15 cellular contexts compared by ENCODE assay signal in the genomic region with DNA sequence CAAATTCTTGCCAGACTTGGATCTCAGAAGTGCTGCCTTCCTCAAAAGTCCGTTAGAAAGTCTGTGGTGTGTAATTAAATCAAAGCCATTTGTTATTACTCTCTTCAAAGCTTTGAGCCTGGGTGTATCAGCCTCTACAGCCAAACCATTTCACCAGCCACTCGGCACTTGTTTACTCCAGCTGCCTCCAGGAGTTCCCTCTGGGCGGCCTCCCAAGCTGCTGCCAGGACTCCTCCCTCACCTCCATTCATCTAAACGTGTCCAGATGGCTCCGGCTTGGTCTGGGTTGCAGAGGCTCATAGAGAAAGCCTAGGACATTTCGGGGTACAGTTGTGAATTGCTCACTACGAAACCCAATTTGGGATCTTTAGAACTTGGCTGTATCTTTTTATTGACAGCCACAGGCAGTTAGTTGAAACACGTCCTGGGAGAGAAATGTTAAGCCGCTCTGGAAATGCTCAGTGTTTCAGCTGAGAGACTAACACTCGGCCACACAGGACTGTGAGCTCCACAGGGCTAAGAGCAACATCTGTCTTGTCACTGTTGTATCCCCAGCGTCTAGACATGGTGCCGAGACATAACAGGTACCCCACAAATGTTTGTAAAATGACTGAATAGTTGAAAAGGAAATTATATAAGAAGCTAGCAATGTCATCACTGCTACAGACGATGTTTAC.
DNase-seq lines count a peak whose midpoint lies in the region; ATAC-seq and TF ChIP-seq lines count a peak whose summit lies in the region.
"Had no signal": no experiment of that assay in that cellular context is flagged by ENCODE, and none has a peak within 500 bp of the region (broad histone marks: within the 10 kb centered on the region; RNA-seq: fewer than 3 reads in every experiment).

No MANE protein-coding gene starts in this region.

- ATAC-seq in HG03378 (IDR thresholded peaks at IDR 0.05; ENCODE audit: unreplicated experiment), result no peak
- ATAC-seq: T-helper 17 cell had no signal

- peak overlapping the region; percentile 14 for H3K27ac ChIP-seq in rectal smooth muscle tissue (ENCODE audit: low read depth, low read length)
- H3K27ac ChIP-seq: suprapubic skin had no signal

- DNase-seq in ELF-1 (ENCODE audit: low read depth, low spot score), result peak; percentile 41
- DNase-seq in NCI-H2029 treated with DMSO at 0.1 percent for 48 hours (lab: John Stamatoyannopoulos, UW), result peak; percentile 40
- DNase-seq in foreskin fibroblast, result peak; percentile 47 to 78
- no peak for DNase-seq in DMS53 (lab: John Stamatoyannopoulos, UW)
- DNase-seq in activated CD4-positive, alpha-beta T cell treated with anti-CD3 and anti-CD28 coated beads, Interleukin-2, amount 50 U/mL, for 1 hour, result no peak
- DNase-seq: activated CD4-positive, alpha-beta T cell treated with anti-CD3 and anti-CD28 coated beads, Interleukin-2, amount 50 U/mL, for 48 hours; activated gamma-delta T cell treated with Interleukin-2 at 50 U/mL for 16 hours; Caco-2; caudate nucleus; GOT3; NCI-H1048; T-helper 17 cell had no signal

- no peaks in the 10 kb centered on the region for H3K27me3 ChIP-seq in rectal smooth muscle tissue (ENCODE audit: control insufficient read depth, insufficient read depth, low read length)
- H3K27me3 ChIP-seq: suprapubic skin had no signal

- H3K4me1 ChIP-seq in rectal smooth muscle tissue (ENCODE audit: control insufficient read depth, insufficient read depth, low read length), result peaks cover 2% of the 10 kb centered on the region
- H3K4me1 ChIP-seq: Caco-2 had no signal

- TF ChIP-seq CTCF in foreskin fibroblast (IDR thresholded peaks at IDR 0.05; ENCODE audit: low read depth, low read length), result no peak

- H3K4me3 ChIP-seq in foreskin fibroblast (ENCODE audit: low read depth in 1 of 2, low read length in 2 of 2), result no peak overlapping the region
- no peak overlapping the region for H3K4me3 ChIP-seq in rectal smooth muscle tissue (ENCODE audit: low read length)
- H3K4me3 ChIP-seq: suprapubic skin had no signal

- H3K9ac ChIP-seq in rectal smooth muscle tissue (ENCODE audit: low read length), result no peak overlapping the region

- H3K36me3 ChIP-seq in rectal smooth muscle tissue (ENCODE audit: control insufficient read depth, insufficient read depth, low read length), result no peaks in the 10 kb centered on the region
- H3K36me3 ChIP-seq: suprapubic skin had no signal

Comparison
In these comparisons a context has a peak if more than half of its experiments do, and no peak if none do; other contexts are left out.
1. DNase-seq: peak in ELF-1 (single experiment), NCI-H2029 treated with DMSO at 0.1 percent for 48 hours (single experiment) and foreskin fibroblast (2 of 2); none in DMS53 (single experiment) and activated CD4-positive, alpha-beta T cell treated with anti-CD3 and anti-CD28 coated beads, Interleukin-2, amount 50 U/mL, for 1 hour (single experiment).